Comparison of ENCODE assay signal across 11 cellular contexts in genomic region chr7:3302681-3303320, GRCh38. TPM values are rescaled to one million over a fixed set of nuclear protein-coding genes. Genes with fewer than 3 reads are reported as not detected.
DNase-seq lines count a peak whose midpoint lies in the region; ATAC-seq and TF ChIP-seq lines count a peak whose summit lies in the region.
"Had no signal": no experiment of that assay in that cellular context is flagged by ENCODE, and none has a peak within 500 bp of the region (broad histone marks: within the 10 kb centered on the region; RNA-seq: fewer than 3 reads in every experiment).

No MANE protein-coding gene starts in this region.

- H3K9me3 ChIP-seq in heart right ventricle: no peaks in the 10 kb centered on the region
- H3K9me3 ChIP-seq in body of pancreas: no peaks in the 10 kb centered on the region
- no peaks in the 10 kb centered on the region for H3K9me3 ChIP-seq in uterus
- H3K9me3 ChIP-seq: thyroid gland had no signal

- H3K4me1 Mint-ChIP-seq in naive B cell: peaks cover 9 to 15% (median 14%) of the 10 kb centered on the region in 3 donors

- no peak for TF ChIP-seq CTCF in heart right ventricle (IDR thresholded peaks at IDR 0.05)
- no peak for TF ChIP-seq CTCF in body of pancreas (IDR thresholded peaks at IDR 0.05)
- no peak for TF ChIP-seq CTCF in uterus (IDR thresholded peaks at IDR 0.05)

- no peak for ATAC-seq in heart right ventricle
- ATAC-seq in left cardiac atrium: no peak
- no peak for ATAC-seq in body of pancreas
- ATAC-seq in naive B cell (ENCODE audit: low read depth in 2 of 2): no peak

- no peaks in the 10 kb centered on the region for H3K9me3 Mint-ChIP-seq in naive B cell

- TF ChIP-seq POLR2A in body of pancreas (IDR thresholded peaks at IDR 0.05) (no peak), uterus (IDR thresholded peaks at IDR 0.05) (no peak)

- no peaks in the 10 kb centered on the region for H3K36me3 Mint-ChIP-seq in naive B cell

- peaks cover 38 to 53% (median 53%) of the 10 kb centered on the region in 3 donors for H3K27me3 Mint-ChIP-seq in naive B cell

- peak overlapping the region; percentile 31 to 95 (median 85) for H3K4me3 Mint-ChIP-seq in naive B cell

- H3K4me1 ChIP-seq in heart right ventricle: peaks cover 0 to 24% (median 9%) of the 10 kb centered on the region in 9 donors
- peaks cover 25% of the 10 kb centered on the region for H3K4me1 ChIP-seq in body of pancreas
- H3K4me1 ChIP-seq in uterus: peaks cover 5 to 6% of the 10 kb centered on the region in 2 donors

- peak overlapping the region in 2 of 6 donors; percentile 53 to 95 for H3K27ac Mint-ChIP-seq in naive B cell

- intact Hi-C loops in heart right ventricle (cut with DNase I) (loop anchor here in 4 of 10 donors (5.0 to 10.0 kb wide), 3 partner anchors 438 to 594 kb away; no protein-coding TSS in a partner anchor), left cardiac atrium (cut with DNase I) (loop anchor here in 1 of 2 donors (5.0 to 10.0 kb wide), 2 partner anchors 372 to 594 kb away; no protein-coding TSS in a partner anchor), body of pancreas (cut with DNase I) (no loop called here), uterus (cut with DNase I; ENCODE audit: low total_unique reads) (no loop called here)

- WGBS in heart right ventricle, 2 donors: 22 to 32% methylated on average over 7 of the region's 7 CpGs
- WGBS in body of pancreas, 2 donors: 11 to 12% methylated on average over 7 of the region's 7 CpGs

- H3K27me3 ChIP-seq in heart right ventricle: peaks cover 0 to 54% (median 16%) of the 10 kb centered on the region in 7 donors
- no peaks in the 10 kb centered on the region for H3K27me3 ChIP-seq in body of pancreas
- H3K27me3 ChIP-seq in uterus: no peaks in the 10 kb centered on the region
- H3K27me3 ChIP-seq: thyroid gland had no signal

- no peak for DNase-seq in heart right ventricle
- DNase-seq in left cardiac atrium: no peak
- no peak for DNase-seq in body of pancreas
- DNase-seq in naive B cell: no peak
- DNase-seq in uterus: no peak
- no peak for DNase-seq in foreskin melanocyte
- no peak for DNase-seq in stimulated activated CD4-positive, alpha-beta T cell treated with anti-CD3 and anti-CD28 coated beads, Interleukin-4, amount 100 ng/mL, for 24 hours
- no peak for DNase-seq in activated CD8-positive, alpha-beta memory T cell treated with anti-CD3 and anti-CD28 coated beads, Interleukin-2, amount 50 U/mL, for 4 hours
- DNase-seq: activated CD4-positive, alpha-beta T cell treated with anti-CD3 and anti-CD28 coated beads for 48 hours had no signal

- H3K4me3 ChIP-seq in heart right ventricle (peak overlapping the region in 8 of 10 donors; percentile 37 to 67 (median 56)), body of pancreas (peak overlapping the region in 1 of 2 donors; percentile 58), uterus (peak overlapping the region; percentile 37 to 56)

- no peaks in the 10 kb centered on the region for H3K36me3 ChIP-seq in heart right ventricle
- H3K36me3 ChIP-seq in body of pancreas (replicated peaks in 1 of 2; ENCODE audit: insufficient read depth in 1 of 2, low read depth in 2 of 2): no peaks in the 10 kb centered on the region
- no peaks in the 10 kb centered on the region for H3K36me3 ChIP-seq in uterus
- H3K36me3 ChIP-seq: thyroid gland had no signal

- peak overlapping the region in 1 of 10 donors; percentile 28 for H3K27ac ChIP-seq in heart right ventricle
- peak overlapping the region in 3 of 4 donors; percentile 66 to 73 (median 68) for H3K27ac ChIP-seq in body of pancreas
- peak overlapping the region; percentile 63 to 65 for H3K27ac ChIP-seq in uterus
- H3K27ac ChIP-seq: epithelial cell of prostate, thyroid gland had no signal

RNA-seq across cellular contexts. Expression of gene SDK1, which starts 1.7 kb away (rescaled TPM):
- total RNA-seq in heart right ventricle: 1 to 10 TPM; 1.0 to 5.3 (median 3.7) TPM
- polyA plus RNA-seq in heart right ventricle: 1 to 10 TPM; 2.1 to 2.3 TPM
- 1 to 10 TPM; 2.0 to 2.8 TPM for total RNA-seq in left cardiac atrium
- total RNA-seq in body of pancreas: 10 to 100 TPM; 19.8 to 32.4 TPM
- polyA plus RNA-seq in naive B cell (ENCODE audit: low read depth in 6 of 6): under 1 TPM in 4 of 6 donors, not detected in 2; 0.15 to 0.60 (median 0.38) TPM
- total RNA-seq in uterus: 10 to 100 TPM in 2 of 4 donors, 1 to 10 TPM in 1, under 1 TPM in 1; under 0.01 to 16.2 (median 7.2) TPM
